25 cellular contexts compared by ENCODE assay signal in the genomic region with DNA sequence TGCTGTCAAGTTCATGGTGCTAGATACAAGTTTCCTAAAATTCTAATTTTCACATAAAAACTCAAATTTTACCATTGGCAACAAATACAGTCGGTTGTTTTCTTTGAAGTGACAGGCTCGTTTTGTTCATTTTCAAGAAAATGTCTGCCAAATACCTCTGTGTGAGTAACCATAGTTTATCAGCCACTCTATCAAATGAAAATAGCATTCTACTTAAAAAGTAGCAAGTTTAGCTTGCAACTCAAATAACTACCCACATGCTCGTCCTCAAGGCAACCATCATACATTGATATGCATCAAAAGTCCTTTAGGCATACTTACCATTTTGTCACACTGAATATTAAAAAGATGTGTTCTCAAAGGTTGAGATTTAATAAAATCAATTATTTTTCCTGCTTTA.
"Had no signal": no experiment of that assay in that cellular context is flagged by ENCODE, and none has a peak within 500 bp of the region (broad histone marks: within the 10 kb centered on the region; RNA-seq: fewer than 3 reads in every experiment).

No MANE protein-coding gene starts in this region.

- H3K27ac ChIP-seq: adrenal gland, Peyer's patch, RWPE1, SJSA1 had no signal

- H3K36me3 ChIP-seq: adrenal gland, Peyer's patch had no signal

- H3K4me3 ChIP-seq: adrenal gland, MG63, Peyer's patch, SJSA1 had no signal

- H3K4me1 ChIP-seq: Peyer's patch had no signal

- H3K9me3 ChIP-seq: adrenal gland, MG63, Peyer's patch, SJSA1 had no signal

- H3K27me3 ChIP-seq: adrenal gland, MG63, Peyer's patch, SJSA1 had no signal

- DNase-seq: activated CD4-positive, alpha-beta T cell treated with anti-CD3 and anti-CD28 coated beads for 48 hours; activated CD4-positive, alpha-beta T cell treated with anti-CD3 and anti-CD28 coated beads, Interleukin-2, amount 50 U/mL, for 4 hours; activated CD4-positive, CD25-positive, alpha-beta regulatory T cell treated with anti-CD3 and anti-CD28 coated beads, Interleukin-2, amount 50 U/mL, for 72 hours; activated CD8-positive, alpha-beta memory T cell treated with anti-CD3 and anti-CD28 coated beads, Interleukin-2, amount 50 U/mL, for 48 hours; activated CD8-positive, alpha-beta T cell treated with anti-CD3 and anti-CD28 coated beads, Interleukin-2, amount 10 ng/mL, durations not matched to agents 7 days and 5 days; activated naive CD4-positive, alpha-beta T cell treated with anti-CD3 and anti-CD28 coated beads, Interleukin-2, amount 50 U/mL, for 16 hours; activated naive CD8-positive, alpha-beta T cell treated with anti-CD3 and anti-CD28 coated beads, Interleukin-2, amount 10 ng/mL, durations not matched to agents 7 days and 5 days; activated T-cell treated with anti-CD3 and anti-CD28 coated beads, Interleukin-2, amount 50 U/mL, for 1 hour; adrenal gland; anterior cingulate cortex; cerebellar nuclear complex; KG1; MG63; NCI-H1105; NCI-H1436 treated with DMSO at 0.1 percent for 48 hours; NCI-H187; NCI-H2081; NCI-H510A treated with DMSO at 0.1 percent for 48 hours; Peyer's patch; Right ventricle myocardium superior; T-helper 17 cell; T-helper 9 cell had no signal

- ATAC-seq: activated CD8-positive, alpha-beta T cell treated with anti-CD3 and anti-CD28 coated beads, Interleukin-2, amount 10 ng/mL, durations not matched to agents 7 days and 5 days; T-helper 17 cell; WTC11 had no signal
